In genomic region chr12:24561411-24561871, GRCh38 we compare ENCODE assay signal across 8 cellular contexts.
DNase-seq lines count a peak whose midpoint lies in the region; ATAC-seq and TF ChIP-seq lines count a peak whose summit lies in the region.

No MANE protein-coding gene starts in this region.

- H3K27me3 ChIP-seq in Peyer's patch (no peaks in the 10 kb centered on the region), muscle layer of colon (ENCODE audit: control insufficient read depth in 1 of 2, insufficient read depth in 2 of 2, low read length in 2 of 2) (no peaks in the 10 kb centered on the region)

- TF ChIP-seq CTCF in GM12865 (IDR thresholded peaks at IDR 0.05; ENCODE audit: insufficient read depth, low read depth, low read length, missing control alignments) (no peak), Peyer's patch (IDR thresholded peaks at IDR 0.05) (no peak), epithelial cell of esophagus (IDR thresholded peaks at IDR 0.05; ENCODE audit: insufficient read depth, low read depth, low read length, missing control alignments) (no peak)

- peak overlapping the region; percentile 42 to 93 (median 74) for H3K27ac ChIP-seq in Peyer's patch
- H3K27ac ChIP-seq in muscle layer of colon (ENCODE audit: low read depth, low read length), result peak overlapping the region; percentile 45

- H3K36me3 ChIP-seq in Peyer's patch (no peaks in the 10 kb centered on the region), muscle layer of colon (ENCODE audit: insufficient read depth, low read length) (no peaks in the 10 kb centered on the region)

- peak overlapping the region; percentile 59 for H3K4me3 ChIP-seq in GM12865 (ENCODE audit: low read depth, low read length)
- peak overlapping the region; percentile 46 to 73 (median 64) for H3K4me3 ChIP-seq in Peyer's patch
- peak overlapping the region; percentile 55 for H3K4me3 ChIP-seq in epithelial cell of esophagus (ENCODE audit: low read length)
- H3K4me3 ChIP-seq in muscle layer of colon (ENCODE audit: low read depth in 1 of 2, low read length in 2 of 2), result peak overlapping the region; percentile 84 to 95

- TF ChIP-seq POLR2A in Peyer's patch (IDR thresholded peaks at IDR 0.05), result no peak

- H3K9ac ChIP-seq in muscle layer of colon (ENCODE audit: low read length), result peak overlapping the region; percentile 59

- ATAC-seq in HG03135 (IDR thresholded peaks at IDR 0.05; ENCODE audit: unreplicated experiment) (no peak), GM19351 (IDR thresholded peaks at IDR 0.05; ENCODE audit: unreplicated experiment) (no peak)

- DNase-seq in GM12865 (ENCODE audit: low read depth) (no peak), Peyer's patch (no peak), epithelial cell of esophagus (ENCODE audit: low read depth) (peak; percentile 6), NCI-H524 treated with DMSO at 0.1 percent for 48 hours (lab: John Stamatoyannopoulos, UW) (no peak), COLO829 (ENCODE audit: low spot score) (no peak)

- H3K4me1 ChIP-seq in Peyer's patch (peaks cover 0 to 5% (median 0%) of the 10 kb centered on the region in 4 donors), muscle layer of colon (ENCODE audit: insufficient read depth, low read length) (peaks cover 3% of the 10 kb centered on the region)

- H3K9me3 ChIP-seq in Peyer's patch (no peaks in the 10 kb centered on the region), muscle layer of colon (ENCODE audit: low read length) (no peaks in the 10 kb centered on the region)
